27 cellular contexts compared by ENCODE assay signal in genomic region chr1:29599826-29600225, GRCh38.
"Had no signal": no experiment of that assay in that cellular context is flagged by ENCODE, and none has a peak within 500 bp of the region (broad histone marks: within the 10 kb centered on the region; RNA-seq: fewer than 3 reads in every experiment).

No MANE protein-coding gene starts in this region.

- H3K27ac ChIP-seq: adrenal gland, body of pancreas, foreskin keratinocyte, gastrocnemius medialis, heart right ventricle, VCaP had no signal

- H3K4me1 Mint-ChIP-seq: activated CD4-positive, alpha-beta memory T cell treated with anti-CD3 and anti-CD28 coated beads, Interleukin-2, amount 10 ng/mL, durations not matched to agents 7 days and 5 days; activated CD4-positive, alpha-beta T cell treated with anti-CD3 and anti-CD28 coated beads, Interleukin-2, amount 10 ng/mL, durations not matched to agents 7 days and 5 days; activated naive CD4-positive, alpha-beta T cell treated with anti-CD3 and anti-CD28 coated beads, Interleukin-2, amount 50 U/mL, for 24 hours; activated naive CD8-positive, alpha-beta T cell treated with anti-CD3 and anti-CD28 coated beads for 36 hours; activated naive CD8-positive, alpha-beta T cell treated with anti-CD3 and anti-CD28 coated beads, Interleukin-2, amount 50 U/mL, for 24 hours; WTC11 had no signal

- H3K36me3 Mint-ChIP-seq: activated naive CD4-positive, alpha-beta T cell treated with anti-CD3 and anti-CD28 coated beads, Interleukin-2, amount 50 U/mL, for 24 hours; activated naive CD8-positive, alpha-beta T cell treated with anti-CD3 and anti-CD28 coated beads for 36 hours had no signal

- H3K27me3 ChIP-seq: adrenal gland, body of pancreas, foreskin keratinocyte, gastrocnemius medialis had no signal

- H3K9me3 Mint-ChIP-seq: activated CD4-positive, alpha-beta memory T cell treated with anti-CD3 and anti-CD28 coated beads, Interleukin-2, amount 10 ng/mL, durations not matched to agents 7 days and 5 days; activated CD4-positive, alpha-beta T cell treated with anti-CD3 and anti-CD28 coated beads, Interleukin-2, amount 10 ng/mL, durations not matched to agents 7 days and 5 days; activated naive CD4-positive, alpha-beta T cell treated with anti-CD3 and anti-CD28 coated beads for 36 hours; activated naive CD4-positive, alpha-beta T cell treated with anti-CD3 and anti-CD28 coated beads, Interleukin-2, amount 50 U/mL, for 24 hours; activated naive CD8-positive, alpha-beta T cell treated with anti-CD3 and anti-CD28 coated beads for 36 hours; activated naive CD8-positive, alpha-beta T cell treated with anti-CD3 and anti-CD28 coated beads, Interleukin-2, amount 50 U/mL, for 24 hours; activated T-helper 1 cell treated with anti-CD3 and anti-CD28 coated beads, Interleukin-12 subunit alpha, Interleukin-12 subunit beta, Interleukin-2, Interleukin-4 antibody, amounts not matched to agents 30 ng/mL and 10 ng/mL and 1 ng/mL, durations not matched to agents 14 hours and 24 hours and 36 hours; activated T-helper 2 cell treated with anti-CD3 and anti-CD28 coated beads, Interferon-gamma antibody, Interleukin-2, Interleukin-4, amounts not matched to agents 10 μg/mL and 5 μg/mL and 100 μg/mL, durations not matched to agents 14 hours and 24 hours and 36 hours had no signal

- H3K4me3 Mint-ChIP-seq: activated CD4-positive, alpha-beta memory T cell treated with anti-CD3 and anti-CD28 coated beads, Interleukin-2, amount 10 ng/mL, durations not matched to agents 7 days and 5 days; activated CD4-positive, alpha-beta T cell treated with anti-CD3 and anti-CD28 coated beads, Interleukin-2, amount 10 ng/mL, durations not matched to agents 7 days and 5 days; activated naive CD4-positive, alpha-beta T cell treated with anti-CD3 and anti-CD28 coated beads for 36 hours; activated naive CD4-positive, alpha-beta T cell treated with anti-CD3 and anti-CD28 coated beads, Interleukin-2, amount 50 U/mL, for 24 hours; activated naive CD8-positive, alpha-beta T cell treated with anti-CD3 and anti-CD28 coated beads for 36 hours; activated naive CD8-positive, alpha-beta T cell treated with anti-CD3 and anti-CD28 coated beads, Interleukin-2, amount 50 U/mL, for 24 hours; activated T-helper 1 cell treated with anti-CD3 and anti-CD28 coated beads, Interleukin-12 subunit alpha, Interleukin-12 subunit beta, Interleukin-2, Interleukin-4 antibody, amounts not matched to agents 30 ng/mL and 10 ng/mL and 1 ng/mL, durations not matched to agents 14 hours and 24 hours and 36 hours; WTC11 had no signal

- H3K27ac Mint-ChIP-seq: activated CD4-positive, alpha-beta memory T cell treated with anti-CD3 and anti-CD28 coated beads, Interleukin-2, amount 10 ng/mL, durations not matched to agents 7 days and 5 days; activated CD4-positive, alpha-beta T cell treated with anti-CD3 and anti-CD28 coated beads, Interleukin-2, amount 10 ng/mL, durations not matched to agents 7 days and 5 days; activated naive CD4-positive, alpha-beta T cell treated with anti-CD3 and anti-CD28 coated beads for 36 hours; activated naive CD4-positive, alpha-beta T cell treated with anti-CD3 and anti-CD28 coated beads, Interleukin-2, amount 50 U/mL, for 24 hours; activated naive CD8-positive, alpha-beta T cell treated with anti-CD3 and anti-CD28 coated beads for 36 hours; activated naive CD8-positive, alpha-beta T cell treated with anti-CD3 and anti-CD28 coated beads, Interleukin-2, amount 50 U/mL, for 24 hours; activated T-helper 1 cell treated with anti-CD3 and anti-CD28 coated beads, Interleukin-12 subunit alpha, Interleukin-12 subunit beta, Interleukin-2, Interleukin-4 antibody, amounts not matched to agents 30 ng/mL and 10 ng/mL and 1 ng/mL, durations not matched to agents 14 hours and 24 hours and 36 hours; activated T-helper 2 cell treated with anti-CD3 and anti-CD28 coated beads, Interferon-gamma antibody, Interleukin-2, Interleukin-4, amounts not matched to agents 10 μg/mL and 5 μg/mL and 100 μg/mL, durations not matched to agents 14 hours and 24 hours and 36 hours; WTC11 had no signal

- H3K9me3 ChIP-seq: adrenal gland, body of pancreas, gastrocnemius medialis, heart right ventricle had no signal

- H3K4me3 ChIP-seq: adrenal gland, body of pancreas, gastrocnemius medialis, heart right ventricle had no signal

- H3K36me3 ChIP-seq: adrenal gland, gastrocnemius medialis, heart right ventricle had no signal

- DNase-seq: activated CD4-positive, alpha-beta memory T cell treated with anti-CD3 and anti-CD28 coated beads, Interleukin-2, amount 10 ng/mL, durations not matched to agents 7 days and 5 days; activated CD4-positive, alpha-beta T cell treated with anti-CD3 and anti-CD28 coated beads for 1 hour; activated CD4-positive, alpha-beta T cell treated with anti-CD3 and anti-CD28 coated beads for 4 hours; activated CD4-positive, alpha-beta T cell treated with anti-CD3 and anti-CD28 coated beads, Interleukin-2, amount 10 ng/mL, durations not matched to agents 7 days and 5 days; activated CD4-positive, alpha-beta T cell treated with anti-CD3 and anti-CD28 coated beads, Interleukin-2, amount 50 U/mL, for 4 hours; activated effector memory CD4-positive, alpha-beta T cell treated with anti-CD3 and anti-CD28 coated beads, Interleukin-2, amount 50 U/mL, for 16 hours; activated naive CD4-positive, alpha-beta T cell treated with anti-CD3 and anti-CD28 coated beads for 36 hours; activated naive CD8-positive, alpha-beta T cell treated with anti-CD3 and anti-CD28 coated beads for 36 hours; activated naive CD8-positive, alpha-beta T cell treated with anti-CD3 and anti-CD28 coated beads, Interleukin-2, amount 50 U/mL, for 24 hours; activated T-cell treated with anti-CD3 and anti-CD28 coated beads, Interleukin-2, amount 50 U/mL, for 48 hours; adrenal gland; amygdala; aorta; body of pancreas; caudate nucleus; effector CD8-positive, alpha-beta T cell; foreskin keratinocyte; gastrocnemius medialis; glutamatergic neuron; heart right ventricle; T-helper 2 cell had no signal

- H3K4me1 ChIP-seq: adrenal gland, foreskin keratinocyte, gastrocnemius medialis, heart right ventricle had no signal

- ATAC-seq: body of pancreas, esophagus mucosa, foreskin keratinocyte, gastrocnemius medialis, heart right ventricle, WTC11 had no signal
